Comparison of ENCODE assay signal across 27 cellular contexts in the genomic region with DNA sequence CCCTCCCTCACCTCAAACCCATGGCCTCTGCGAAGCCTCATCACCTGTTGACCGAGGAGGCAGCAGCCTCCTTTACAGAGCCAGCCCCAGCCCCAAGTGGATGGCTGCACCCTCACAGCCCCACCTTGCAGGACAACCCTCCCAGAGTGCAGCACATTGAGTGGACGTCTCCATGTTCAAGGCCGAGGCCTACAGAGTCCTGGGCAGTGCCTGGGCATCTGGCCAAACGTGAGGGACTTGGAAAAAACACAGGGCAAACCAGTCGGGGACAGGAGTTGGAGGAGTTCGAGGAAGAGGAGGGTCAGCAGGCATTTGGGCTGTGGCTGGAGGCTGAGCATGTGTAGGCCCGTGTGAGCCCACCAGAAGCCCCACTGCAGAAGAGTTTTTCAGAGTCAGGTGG. TPM values are rescaled to one million over a fixed set of nuclear protein-coding genes. Genes with fewer than 3 reads are reported as not detected.
"Had no signal": no experiment of that assay in that cellular context is flagged by ENCODE, and none has a peak within 500 bp of the region (broad histone marks: within the 10 kb centered on the region; RNA-seq: fewer than 3 reads in every experiment).

No MANE protein-coding gene starts in this region.

- H3K4me3 ChIP-seq: ascending aorta, coronary artery, left lung, lung, right lobe of liver, skin epidermis, upper lobe of right lung had no signal

- FAIRE-seq: frontal cortex had no signal

- H3K4me1 ChIP-seq: ascending aorta, left lung, right lobe of liver, upper lobe of right lung had no signal

- H3K36me3 ChIP-seq: ascending aorta, brain microvascular endothelial cell, left lung, neutrophil, right lobe of liver, tibial artery, upper lobe of right lung had no signal

- ATAC-seq: left lung; natural killer cell; right lobe of liver; stimulated activated effector memory CD8-positive, alpha-beta T cell treated with anti-CD3 and anti-CD28 coated beads, Interleukin-12 subunit alpha, Interleukin-12 subunit beta, amount 100 ng/mL, for 72 hours; upper lobe of right lung had no signal

- H3K27me3 ChIP-seq: ascending aorta, brain microvascular endothelial cell, dorsolateral prefrontal cortex, left lung, neutrophil, right lobe of liver, tibial artery, upper lobe of right lung had no signal

- H3K9me3 ChIP-seq: ascending aorta, left lung, neutrophil, right lobe of liver, tibial artery, upper lobe of right lung had no signal

- DNase-seq: activated CD4-positive, alpha-beta T cell treated with anti-CD3 and anti-CD28 coated beads for 4 hours; activated CD4-positive, alpha-beta T cell treated with anti-CD3 and anti-CD28 coated beads, Interleukin-2, amount 50 U/mL, for 4 hours; activated CD8-positive, alpha-beta memory T cell treated with anti-CD3 and anti-CD28 coated beads, Interleukin-2, amount 50 U/mL, for 4 hours; activated effector memory CD4-positive, alpha-beta T cell treated with anti-CD3 and anti-CD28 coated beads, Interleukin-2, amount 50 U/mL, for 16 hours; activated naive CD4-positive, alpha-beta T cell treated with anti-CD3 and anti-CD28 coated beads for 36 hours; activated naive CD8-positive, alpha-beta T cell treated with anti-CD3 and anti-CD28 coated beads for 36 hours; activated T-cell treated with anti-CD3 and anti-CD28 coated beads, Interleukin-2, amount 50 U/mL, for 1 hour; brain microvascular endothelial cell; dorsolateral prefrontal cortex; effector memory CD4-positive, alpha-beta T cell; kidney glomerular epithelial cell; left lung; mesendoderm; natural killer cell; right lobe of liver; stimulated activated CD4-positive, alpha-beta T cell treated with anti-CD3 and anti-CD28 coated beads, Interleukin-12 subunit alpha, Interleukin-12 subunit beta, amount 100 ng/mL, for 4 hours; stimulated activated CD4-positive, alpha-beta T cell treated with anti-CD3 and anti-CD28 coated beads, Interleukin-4, amount 100 ng/mL, for 24 hours; tibial artery; upper lobe of right lung had no signal

- H3K27ac ChIP-seq: ascending aorta, brain microvascular endothelial cell, coronary artery, left lung, neutrophil, right lobe of liver, skin epidermis, upper lobe of right lung had no signal

RNA-seq across cellular contexts. Expression of gene FSCN2, which starts 55.2 kb away (rescaled TPM):
- total RNA-seq: activated naive CD4-positive, alpha-beta T cell treated with anti-CD3 and anti-CD28 coated beads for 36 hours; ascending aorta; epithelial cell of proximal tubule had no signal
